ENCODE assay signal across 17 cellular contexts in the genomic region with DNA sequence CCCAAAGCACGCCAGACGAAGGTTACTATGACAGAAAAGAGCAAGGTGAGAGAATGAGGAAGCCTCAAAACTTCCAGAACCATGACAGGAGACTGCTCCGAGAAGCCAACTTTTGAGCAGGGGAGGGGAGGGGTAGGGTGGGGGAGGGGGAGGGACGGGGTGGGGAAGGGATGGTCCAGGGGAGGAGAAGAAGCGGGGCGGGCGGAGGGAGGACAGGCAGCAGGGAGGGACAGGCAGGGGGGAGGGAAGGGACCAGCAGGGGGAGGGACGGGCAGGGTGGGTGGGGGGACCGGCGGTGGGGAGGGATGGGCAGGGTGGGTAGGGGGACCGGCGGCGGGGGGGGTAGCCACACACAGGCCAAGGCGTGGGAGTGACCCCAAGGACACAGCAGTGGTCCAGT. TPM values are rescaled to one million over a fixed set of nuclear protein-coding genes. Genes with fewer than 3 reads are reported as not detected.
DNase-seq lines count a peak whose midpoint lies in the region; ATAC-seq, FAIRE-seq and TF ChIP-seq lines count a peak whose summit lies in the region.
"Had no signal": no experiment of that assay in that cellular context is flagged by ENCODE, and none has a peak within 500 bp of the region (broad histone marks: within the 10 kb centered on the region; RNA-seq: fewer than 3 reads in every experiment).

No MANE protein-coding gene starts in this region.

- no peak overlapping the region for H2AFZ ChIP-seq in H9 (ENCODE audit: low read length)
- no peak overlapping the region for H2AFZ ChIP-seq in K562 (ENCODE audit: low read depth, low read length)
- H2AFZ ChIP-seq in neuronal stem cell (ENCODE audit: low read length), result no peak overlapping the region

- H3K23me2 ChIP-seq in H9 (ENCODE audit: insufficient read length, low read depth, low read length, poor library complexity, severe bottlenecking), result peaks cover 8% of the 10 kb centered on the region

- TF ChIP-seq POLR2A in K562 (conservative IDR thresholded peaks at IDR 0.05) (no peak), adrenal gland (IDR thresholded peaks at IDR 0.05) (no peak)

- CTCF ChIA-PET in K562 (lab: Yijun Ruan, JAX; ENCODE audit: low intra/inter-chr PET ratio), result no interaction called here

- in situ Hi-C loops in K562 (cut with MboI), result no loop called here

- peaks cover 13% of the 10 kb centered on the region for H3K9me1 ChIP-seq in K562 (ENCODE audit: control insufficient read depth, insufficient read depth, low read length)

- H3K27ac Mint-ChIP-seq in T-helper 1 cell treated with Interleukin-12 subunit alpha and Interleukin-12 subunit beta and Interleukin-4 antibody, amounts not matched to agents 30 μg/mL and 1 μg/mL, for 36 hours, result peak overlapping the region; percentile 78
- H3K27ac Mint-ChIP-seq in H9, result peak overlapping the region in 1 of 3 experiments; percentile 78; a peak in 1 of 7 replicates
- H3K27ac Mint-ChIP-seq in nephron progenitor cell, result peak overlapping the region; percentile 97

- H2BK12ac ChIP-seq in H9 (ENCODE audit: insufficient read length, low read depth, low read length) (no peak overlapping the region), neuronal stem cell (ENCODE audit: low read length) (no peak overlapping the region)

- no peaks in the 10 kb centered on the region for H3K9me3 Mint-ChIP-seq in T-helper 1 cell treated with Interleukin-12 subunit alpha and Interleukin-12 subunit beta and Interleukin-4 antibody, amounts not matched to agents 30 μg/mL and 1 μg/mL, for 36 hours
- H3K9me3 Mint-ChIP-seq in H9 (no peaks in the 10 kb centered on the region), nephron progenitor cell (no peaks in the 10 kb centered on the region)

- H3K36me3 ChIP-seq in K562 (ENCODE audit: control insufficient read depth, insufficient read depth, low read length) (peaks cover 58% of the 10 kb centered on the region), adrenal gland (replicated peaks in 1 of 2) (peaks cover 0 to 26% of the 10 kb centered on the region in 2 donors), neuronal stem cell (replicated peaks in 1 of 2; ENCODE audit: control insufficient read depth in 2 of 2, insufficient read depth in 2 of 2, low read length in 2 of 2) (peaks cover 26 to 69% of the 10 kb centered on the region in 2 donors)

- H3K9ac ChIP-seq in H9 (ENCODE audit: extremely low read depth, insufficient read length, low read length), result no peak overlapping the region
- peak overlapping the region in 1 of 2 experiments; percentile 88; a peak in 1 of 4 replicates for H3K9ac ChIP-seq in K562 (ENCODE audit: insufficient read depth in 1 of 2, low read depth in 2 of 2, low read length in 2 of 2)
- H3K9ac ChIP-seq in neuronal stem cell (ENCODE audit: low read depth, low read length, poor library complexity), result no peak overlapping the region
- H3K9ac ChIP-seq: SK-N-SH had no signal

- ATAC-seq in K562, result no peak
- ATAC-seq: GM12878, heart right ventricle had no signal

- peak overlapping the region; percentile 79 for H3K4me3 Mint-ChIP-seq in T-helper 1 cell treated with Interleukin-12 subunit alpha and Interleukin-12 subunit beta and Interleukin-4 antibody, amounts not matched to agents 30 μg/mL and 1 μg/mL, for 36 hours
- H3K4me3 Mint-ChIP-seq in H9 (peak overlapping the region; percentile 71 to 80), nephron progenitor cell (peak overlapping the region; percentile 83)

- H4K5ac ChIP-seq in H9 (ENCODE audit: insufficient read length, low read depth, low read length), result no peak overlapping the region

- no peak overlapping the region for H3K4me2 ChIP-seq in H9 (ENCODE audit: insufficient read depth, insufficient read length, low read length)
- H3K4me2 ChIP-seq in K562 (ENCODE audit: insufficient read depth, low read length), result peak overlapping the region; percentile 65; the same call in 1 of the 2 replicates
- no peak overlapping the region for H3K4me2 ChIP-seq in neuronal stem cell (ENCODE audit: insufficient read depth, low read length, poor library complexity, severe bottlenecking)

- H3K23ac ChIP-seq in H9 (ENCODE audit: insufficient read length, low read depth, low read length), result no peak overlapping the region
- H3K23ac ChIP-seq in neuronal stem cell (ENCODE audit: low read depth, low read length, poor library complexity), result no peak overlapping the region

- no peak overlapping the region for H2BK20ac ChIP-seq in H9 (ENCODE audit: low read depth, low read length, poor library complexity, severe bottlenecking)

- no peak overlapping the region for H2BK15ac ChIP-seq in H9 (ENCODE audit: low read depth, low read length)
- H2BK15ac ChIP-seq in neuronal stem cell (ENCODE audit: low read length), result no peak overlapping the region

- H2BK120ac ChIP-seq in H9 (ENCODE audit: low read depth, low read length, poor library complexity, severe bottlenecking) (no peak overlapping the region), neuronal stem cell (ENCODE audit: low read depth, low read length) (no peak overlapping the region)

- H3K36me3 Mint-ChIP-seq in T-helper 1 cell treated with Interleukin-12 subunit alpha and Interleukin-12 subunit beta and Interleukin-4 antibody, amounts not matched to agents 30 μg/mL and 1 μg/mL, for 36 hours (ENCODE audit: low read depth), result peaks cover 8% of the 10 kb centered on the region
- peaks cover 13 to 37% (median 32%) of the 10 kb centered on the region in 3 experiments; a peak in 6 of 7 replicates for H3K36me3 Mint-ChIP-seq in H9 (ENCODE audit: insufficient read depth in 1 of 3, low read depth in 3 of 3)
- peaks cover 8% of the 10 kb centered on the region for H3K36me3 Mint-ChIP-seq in nephron progenitor cell (ENCODE audit: low read depth)

- H3K4ac ChIP-seq in H9 (ENCODE audit: low read depth, low read length), result no peak overlapping the region
- H3K4ac ChIP-seq in neuronal stem cell (ENCODE audit: low read length), result no peak overlapping the region

- no peak for TF ChIP-seq EP300 in K562 (IDR thresholded peaks at IDR 0.05; ENCODE audit: low read length)

- POLR2A ChIA-PET in K562 (lab: Yijun Ruan, JAX), result interaction anchor here (2.1 kb wide), 1 partner anchor 8 kb away, joined by 5 read pairs; no protein-coding TSS in a partner anchor

- H3K27me3 ChIP-seq in H9 (ENCODE audit: insufficient read depth, low read length) (no peaks in the 10 kb centered on the region), K562 (ENCODE audit: control insufficient read depth in 2 of 2, insufficient read depth in 2 of 2, low read length in 2 of 2) (no peaks in the 10 kb centered on the region), adrenal gland (no peaks in the 10 kb centered on the region), neuronal stem cell (ENCODE audit: control insufficient read depth in 3 of 3, insufficient read depth in 3 of 3, low read depth in 1 of 3, low read length in 3 of 3) (no peaks in the 10 kb centered on the region)
- H3K27me3 ChIP-seq: heart right ventricle had no signal

- peaks cover 20% of the 10 kb centered on the region for H3K4me1 Mint-ChIP-seq in T-helper 1 cell treated with Interleukin-12 subunit alpha and Interleukin-12 subunit beta and Interleukin-4 antibody, amounts not matched to agents 30 μg/mL and 1 μg/mL, for 36 hours (ENCODE audit: low read depth)
- H3K4me1 Mint-ChIP-seq in H9 (peaks cover 2 to 14% of the 10 kb centered on the region in 2 experiments), nephron progenitor cell (peaks cover 42% of the 10 kb centered on the region)

- H3K4me3 ChIP-seq in K562, result no peak overlapping the region
- no peak overlapping the region for H3K4me3 ChIP-seq in adrenal gland
- no peak overlapping the region for H3K4me3 ChIP-seq in neuronal stem cell (ENCODE audit: low read length in 2 of 2)
- H3K4me3 ChIP-seq: coronary artery had no signal

- H3K14ac ChIP-seq in H9 (ENCODE audit: insufficient read depth, low read length), result no peak overlapping the region
- no peak overlapping the region for H3K14ac ChIP-seq in neuronal stem cell (ENCODE audit: low read length)

- no peak for TF ChIP-seq RAD21 in K562 (CRISPR knock-in tag; conservative IDR thresholded peaks at IDR 0.05 in 1 of 2, IDR thresholded peaks at IDR 0.05 in 1 of 2)

- no TSS peak for BruUV-seq in K562 (replicated peaks; lab: Mats Ljungman, UMichigan)

- H3K79me1 ChIP-seq in H9 (ENCODE audit: insufficient read depth, low read depth, low read length, poor library complexity, severe bottlenecking), result peaks cover 8% of the 10 kb centered on the region
- H3K79me1 ChIP-seq in neuronal stem cell (ENCODE audit: low read depth, low read length), result peaks cover 61% of the 10 kb centered on the region

- no peak overlapping the region for H3K18ac ChIP-seq in H9 (ENCODE audit: insufficient read length, low read depth, low read length)
- H3K18ac ChIP-seq in neuronal stem cell (ENCODE audit: low read length), result no peak overlapping the region

- H2BK5ac ChIP-seq in H9 (ENCODE audit: insufficient read length, low read length) (no peak overlapping the region), neuronal stem cell (ENCODE audit: low read length) (no peak overlapping the region)

- no peaks in the 10 kb centered on the region for H3K9me3 ChIP-seq in H9 (ENCODE audit: control insufficient read depth, low read depth, low read length)
- no peaks in the 10 kb centered on the region for H3K9me3 ChIP-seq in K562 (replicated peaks; ENCODE audit: control insufficient read depth, insufficient read depth, low read depth, low read length)
- H3K9me3 ChIP-seq in adrenal gland (replicated peaks in 1 of 3), result no peaks in the 10 kb centered on the region
- H3K9me3 ChIP-seq in neuronal stem cell (replicated peaks in 1 of 2; ENCODE audit: control insufficient read depth in 2 of 2, insufficient read depth in 1 of 2, low read depth in 1 of 2, low read length in 2 of 2), result no peaks in the 10 kb centered on the region
- H3K9me3 ChIP-seq: heart right ventricle, SK-N-SH had no signal

- no peak overlapping the region for H4K91ac ChIP-seq in H9 (ENCODE audit: insufficient read length, low read depth, low read length)
- H4K91ac ChIP-seq in neuronal stem cell (ENCODE audit: low read depth, low read length, poor library complexity), result no peak overlapping the region

- H3K27ac ChIP-seq in H9 (ENCODE audit: insufficient read length, low read depth, low read length) (no peak overlapping the region), K562 (ENCODE audit: extremely low read depth, low read depth, low read length) (no peak overlapping the region), adrenal gland (no peak overlapping the region), neuronal stem cell (replicated peaks; ENCODE audit: low read length) (no peak overlapping the region)
- H3K27ac ChIP-seq: coronary artery, heart right ventricle had no signal

- H3T11ph ChIP-seq in H9 (ENCODE audit: low read length), result no peak overlapping the region

- H3K56ac ChIP-seq in H9 (ENCODE audit: insufficient read length, low read depth, low read length), result no peak overlapping the region

- H2AK5ac ChIP-seq in H9 (ENCODE audit: insufficient read length, low read length) (no peak overlapping the region), neuronal stem cell (ENCODE audit: low read depth, low read length) (no peak overlapping the region)

- H3K79me2 ChIP-seq in H9 (ENCODE audit: insufficient read depth, low read length) (peaks cover 17% of the 10 kb centered on the region; the same call in 1 of the 2 replicates), K562 (ENCODE audit: control insufficient read depth, insufficient read depth, low read length) (peaks cover 74% of the 10 kb centered on the region)

- H4K8ac ChIP-seq in H9 (replicated peaks; ENCODE audit: insufficient read length, low read depth, low read length), result no peak overlapping the region
- H4K8ac ChIP-seq in neuronal stem cell (ENCODE audit: low read depth, low read length), result no peak overlapping the region

- DNase-seq in T-helper 1 cell (no peak), H9 (no peak), K562 (ENCODE audit: extremely low read depth in 1 of 4, low spot score in 3 of 4) (peak in 2 of 4 experiments; percentile 51 to 54), nephron progenitor cell (no peak), NCI-H2196 treated with DMSO at 0.1 percent for 48 hours (lab: John Stamatoyannopoulos, UW; ENCODE audit: unreplicated experiment) (no peak), adrenal gland (no peak), neuronal stem cell (ENCODE audit: low spot score) (no peak)
- DNase-seq: anterior cingulate cortex, heart right ventricle, Kasumi-1, kidney glomerular epithelial cell, NCI-H146, OCI-M1, SK-N-SH had no signal

- FAIRE-seq in K562 (lab: Jason Lieb, UNC), result no peak
- FAIRE-seq: GM12878 had no signal

- H4K20me1 ChIP-seq in H9 (ENCODE audit: control insufficient read depth, insufficient read depth, insufficient read length) (peaks cover 5% of the 10 kb centered on the region), K562 (replicated peaks; ENCODE audit: control insufficient read depth, insufficient read depth, low read length) (peaks cover 28% of the 10 kb centered on the region; the same call in 1 of the 2 replicates)

- no CpG with 5 or more reads among the region's 14 CpGs for WGBS in H9 (ENCODE audit: extremely low coverage, insufficient read length, low lambda C conversion rate)
- WGBS in K562 (ENCODE audit: insufficient coverage, low coverage, missing lambda C conversion rate), result 92% methylated on average over 3 of the region's 14 CpGs
- 64 to 74% (median 71%) methylated on average over 5 to 14 of the region's 14 CpGs for WGBS in adrenal gland, 4 donors
- WGBS in neuronal stem cell (ENCODE audit: extremely low coverage in 2 of 2, insufficient read length in 2 of 2, insufficient replicate concordance in 1 of 2), 2 donors, result no CpG with 5 or more reads among the region's 14 CpGs

- intact Hi-C loops in K562 (cut with micrococcal nuclease), result loop anchor here (5.0 kb wide), 1 partner anchor 55 kb away; a partner anchor contains a TSS
- intact Hi-C loops in adrenal gland (cut with DNase I), result no loop called here

- H3K27me3 Mint-ChIP-seq in T-helper 1 cell treated with Interleukin-12 subunit alpha and Interleukin-12 subunit beta and Interleukin-4 antibody, amounts not matched to agents 30 μg/mL and 1 μg/mL, for 36 hours (ENCODE audit: low read depth), result no peaks in the 10 kb centered on the region
- H3K27me3 Mint-ChIP-seq in H9 (ENCODE audit: low read depth) (no peaks in the 10 kb centered on the region), nephron progenitor cell (ENCODE audit: low read depth, poor library complexity) (peaks cover 7% of the 10 kb centered on the region)

- H3K4me1 ChIP-seq in H9 (ENCODE audit: insufficient read depth, low read length) (no peaks in the 10 kb centered on the region), K562 (replicated peaks in 1 of 2; ENCODE audit: control insufficient read depth in 2 of 2, insufficient read depth in 2 of 2, low read length in 2 of 2) (peaks cover 35 to 90% of the 10 kb centered on the region in 2 experiments), adrenal gland (replicated peaks in 1 of 2) (peaks cover 20 to 45% of the 10 kb centered on the region in 2 donors), neuronal stem cell (ENCODE audit: control insufficient read depth in 2 of 2, insufficient read depth in 1 of 2, low read depth in 1 of 2, low read length in 2 of 2) (peaks cover 10 to 16% of the 10 kb centered on the region in 2 donors)

- TF ChIP-seq CTCF in H9 (conservative IDR thresholded peaks at IDR 0.05) (no peak), K562 (IDR thresholded peaks at IDR 0.05 in 2 of 3, conservative IDR thresholded peaks at IDR 0.05 in 1 of 3; ENCODE audit: insufficient read depth in 2 of 3, low read depth in 1 of 3, low read length in 3 of 3) (no peak), nephron progenitor cell (IDR thresholded peaks at IDR 0.05) (no peak), adrenal gland (IDR thresholded peaks at IDR 0.05) (no peak)

RNA-seq across cellular contexts. Expression of a gene that starts 2.0 kb away (rescaled TPM):
- total RNA-seq in H9 (2021) (138 and 139 TPM in 2 replicates), K562 (2014; rRNA removed) (151 and 179 TPM in 2 replicates), K562 (2014; rRNA removed; fragmentation: Illumina TruSeq; extraction: Trizol) (62.1 and 77.4 TPM in 2 replicates), K562 (2015; rRNA removed; fragmentation: Illumina TruSeq; extraction: Trizol) (85.4 and 88.8 TPM in 2 replicates), K562 (2021) (153 and 164 TPM in 2 replicates), adrenal gland (100 to 1,000 TPM in 2 of 8 donors, 10 to 100 TPM in 6; 53.0 to 129 (median 79.1) TPM)
- total RNA-seq in K562 (2011; cell fraction: chromatin; rRNA removed; ENCODE audit: low replicate concordance), result 317 and 866 TPM in 2 replicates
- 565 and 578 TPM in 2 replicates for total RNA-seq in K562 (2011; cell fraction: nucleolus; rRNA removed)
- 402 and 440 TPM in 2 replicates for total RNA-seq in K562 (2011; cell fraction: nucleoplasm; rRNA removed)
- polyA plus RNA-seq in K562 (2011; rRNA removed) (110 and 164 TPM in 2 replicates), K562 (2014; fragmentation: Illumina TruSeq; extraction: Trizol) (143 and 151 TPM in 2 replicates), K562 (2014; fragmentation: Nextera tagmentation; extraction: Ambion mirVana) (10 to 100 TPM in 1 of 2 experiments, 1 to 10 TPM in 1; 3.6 to 11.8 TPM), K562 (2014; rRNA removed) (183 TPM in 2 replicates), adrenal gland (100 to 1,000 TPM in 2 of 3 donors, 10 to 100 TPM in 1; 87.7 to 601 (median 316) TPM)
- polyA plus RNA-seq in K562 (2011; cell fraction: cytosol; rRNA removed), result 195 and 300 TPM in 2 replicates
- polyA plus RNA-seq in K562 (2011; cell fraction: nucleus; rRNA removed), result 663 and 798 TPM in 2 replicates
- 151 and 204 TPM in 2 replicates for polyA plus RNA-seq in K562 (2012)
- polyA minus RNA-seq in K562 (2011; rRNA and poly(A)+ RNA removed), result 68.4 and 103 TPM in 2 replicates
- polyA minus RNA-seq in K562 (2011; cell fraction: cytosol; rRNA and poly(A)+ RNA removed), result 79.6 and 101 TPM in 2 replicates
- polyA minus RNA-seq in K562 (2011; cell fraction: nucleus; rRNA and poly(A)+ RNA removed), result 108 and 123 TPM in 2 replicates
- 73.8 TPM for polyA plus RNA-seq in neuronal stem cell (2013, experiment 1 of 2)
- 72.0 TPM for polyA plus RNA-seq in neuronal stem cell (2013, experiment 2 of 2)

RNA-seq across cellular contexts. Expression of a gene that starts 2.2 kb away (rescaled TPM):
- 14.0 and 15.0 TPM in 2 replicates for total RNA-seq in H9 (2021)
- total RNA-seq in K562 (2011; cell fraction: chromatin; rRNA removed; ENCODE audit: low replicate concordance), result 3.4 and 22.1 TPM in 2 replicates
- total RNA-seq in K562 (2011; cell fraction: nucleolus; rRNA removed), result 31.8 and 32.0 TPM in 2 replicates
- 11.2 and 13.9 TPM in 2 replicates for total RNA-seq in K562 (2011; cell fraction: nucleoplasm; rRNA removed)
- 21.6 and 33.4 TPM in 2 replicates for total RNA-seq in K562 (2014; rRNA removed)
- 3.0 and 3.5 TPM in 2 replicates for total RNA-seq in K562 (2014; rRNA removed; fragmentation: Illumina TruSeq; extraction: Trizol)
- 8.4 and 10.1 TPM in 2 replicates for total RNA-seq in K562 (2015; rRNA removed; fragmentation: Illumina TruSeq; extraction: Trizol)
- 25.4 and 25.8 TPM in 2 replicates for total RNA-seq in K562 (2021)
- polyA plus RNA-seq in K562 (2011; rRNA removed), result 3.5 and 5.7 TPM in 2 replicates
- 7.2 and 32.1 TPM in 2 replicates for polyA plus RNA-seq in K562 (2011; cell fraction: cytosol; rRNA removed)
- polyA plus RNA-seq in K562 (2011; cell fraction: nucleus; rRNA removed), result 5.6 and 10.3 TPM in 2 replicates
- 14.5 and 17.3 TPM in 2 replicates for polyA plus RNA-seq in K562 (2012)
- 2.7 and 9.1 TPM in 2 replicates for polyA plus RNA-seq in K562 (2014; fragmentation: Illumina TruSeq; extraction: Trizol)
- polyA plus RNA-seq in K562 (2014; fragmentation: Nextera tagmentation; extraction: Ambion mirVana), result under 1 TPM; 0.11 to 0.20 TPM
- 12.4 and 12.9 TPM in 2 replicates for polyA plus RNA-seq in K562 (2014; rRNA removed)
- polyA minus RNA-seq in K562 (2011; rRNA and poly(A)+ RNA removed), result 2.1 and 2.4 TPM in 2 replicates
- polyA minus RNA-seq in K562 (2011; cell fraction: cytosol; rRNA and poly(A)+ RNA removed), result 9.2 and 12.1 TPM in 2 replicates
- polyA minus RNA-seq in K562 (2011; cell fraction: nucleus; rRNA and poly(A)+ RNA removed), result 14.0 and 17.8 TPM in 2 replicates
- 10 to 100 TPM; 21.2 to 53.0 (median 31.1) TPM for total RNA-seq in adrenal gland
- polyA plus RNA-seq in adrenal gland, result 10 to 100 TPM in 2 of 3 donors, 1 to 10 TPM in 1; 2.9 to 45.8 (median 27.5) TPM
- 9.4 TPM for polyA plus RNA-seq in neuronal stem cell (2013, experiment 1 of 2)
- 9.2 TPM for polyA plus RNA-seq in neuronal stem cell (2013, experiment 2 of 2)

RNA-seq across cellular contexts. Expression of a gene that starts 8.7 kb away (rescaled TPM):
- total RNA-seq in H9 (2021) (0.28 and 0.35 TPM in 2 replicates), K562 (2014; rRNA removed) (0.12 TPM in 1 of 2 replicates, not detected in the other), K562 (2014; rRNA removed; fragmentation: Illumina TruSeq; extraction: Trizol) (not detected in 2 replicates), K562 (2015; rRNA removed; fragmentation: Illumina TruSeq; extraction: Trizol) (0.04 TPM in 1 of 2 replicates, not detected in the other), K562 (2021) (0.07 and 0.09 TPM in 2 replicates), adrenal gland (under 1 TPM; 0.25 to 0.86 (median 0.58) TPM)
- total RNA-seq in K562 (2011; cell fraction: chromatin; rRNA removed; ENCODE audit: low replicate concordance), result 0.19 and 0.58 TPM in 2 replicates
- 0.53 and 0.67 TPM in 2 replicates for total RNA-seq in K562 (2011; cell fraction: nucleolus; rRNA removed)
- total RNA-seq in K562 (2011; cell fraction: nucleoplasm; rRNA removed), result 0.15 and 0.23 TPM in 2 replicates
- polyA plus RNA-seq in K562 (2011; rRNA removed) (0.05 TPM in 1 of 2 replicates, not detected in the other), K562 (2014; fragmentation: Illumina TruSeq; extraction: Trizol) (not detected in 2 replicates), K562 (2014; fragmentation: Nextera tagmentation; extraction: Ambion mirVana) (not detected), K562 (2014; rRNA removed) (0.03 and 0.13 TPM in 2 replicates), adrenal gland (under 1 TPM; 0.05 to 0.72 (median 0.61) TPM)
- 0.03 and 0.06 TPM in 2 replicates for polyA plus RNA-seq in K562 (2011; cell fraction: cytosol; rRNA removed)
- 0.25 and 0.31 TPM in 2 replicates for polyA plus RNA-seq in K562 (2011; cell fraction: nucleus; rRNA removed)
- polyA plus RNA-seq in K562 (2012), result 0.26 and 0.37 TPM in 2 replicates
- polyA minus RNA-seq in K562 (2011; rRNA and poly(A)+ RNA removed), result not detected in 2 replicates
- polyA minus RNA-seq in K562 (2011; cell fraction: cytosol; rRNA and poly(A)+ RNA removed), result not detected in 2 replicates
- 0.13 and 0.22 TPM in 2 replicates for polyA minus RNA-seq in K562 (2011; cell fraction: nucleus; rRNA and poly(A)+ RNA removed)
- polyA plus RNA-seq in neuronal stem cell (2013, experiment 1 of 2), result 0.14 TPM
- polyA plus RNA-seq in neuronal stem cell (2013, experiment 2 of 2), result 0.12 TPM

RNA-seq across cellular contexts. Expression of a gene that starts 14.0 kb away (rescaled TPM):
- 38.0 and 40.9 TPM in 2 replicates for total RNA-seq in H9 (2021)
- 13.3 and 63.1 TPM in 2 replicates for total RNA-seq in K562 (2011; cell fraction: chromatin; rRNA removed; ENCODE audit: low replicate concordance)
- total RNA-seq in K562 (2011; cell fraction: nucleolus; rRNA removed), result 74.5 and 90.1 TPM in 2 replicates
- total RNA-seq in K562 (2011; cell fraction: nucleoplasm; rRNA removed), result 23.2 and 31.2 TPM in 2 replicates
- 86.9 and 103 TPM in 2 replicates for total RNA-seq in K562 (2014; rRNA removed)
- 5.6 and 7.0 TPM in 2 replicates for total RNA-seq in K562 (2014; rRNA removed; fragmentation: Illumina TruSeq; extraction: Trizol)
- total RNA-seq in K562 (2015; rRNA removed; fragmentation: Illumina TruSeq; extraction: Trizol), result 29.7 and 31.4 TPM in 2 replicates
- total RNA-seq in K562 (2021), result 80.1 and 83.0 TPM in 2 replicates
- 13.6 and 22.4 TPM in 2 replicates for polyA plus RNA-seq in K562 (2011; rRNA removed)
- polyA plus RNA-seq in K562 (2011; cell fraction: cytosol; rRNA removed), result 29.8 and 137 TPM in 2 replicates
- polyA plus RNA-seq in K562 (2011; cell fraction: nucleus; rRNA removed), result 41.7 and 71.9 TPM in 2 replicates
- polyA plus RNA-seq in K562 (2012), result 35.1 and 53.3 TPM in 2 replicates
- 10.5 and 25.1 TPM in 2 replicates for polyA plus RNA-seq in K562 (2014; fragmentation: Illumina TruSeq; extraction: Trizol)
- 1 to 10 TPM in 1 of 2 experiments, under 1 TPM in 1; 0.62 to 1.7 TPM for polyA plus RNA-seq in K562 (2014; fragmentation: Nextera tagmentation; extraction: Ambion mirVana)
- polyA plus RNA-seq in K562 (2014; rRNA removed), result 68.5 and 76.0 TPM in 2 replicates
- polyA minus RNA-seq in K562 (2011; rRNA and poly(A)+ RNA removed), result 3.5 and 5.7 TPM in 2 replicates
- polyA minus RNA-seq in K562 (2011; cell fraction: cytosol; rRNA and poly(A)+ RNA removed), result 22.0 and 25.8 TPM in 2 replicates
- 33.5 and 38.2 TPM in 2 replicates for polyA minus RNA-seq in K562 (2011; cell fraction: nucleus; rRNA and poly(A)+ RNA removed)
- 10 to 100 TPM; 14.2 to 43.8 (median 26.1) TPM for total RNA-seq in adrenal gland
- polyA plus RNA-seq in adrenal gland, result 10 to 100 TPM in 2 of 3 donors, 1 to 10 TPM in 1; 2.5 to 43.4 (median 32.2) TPM
- 15.2 TPM for polyA plus RNA-seq in neuronal stem cell (2013, experiment 1 of 2)
- 15.0 TPM for polyA plus RNA-seq in neuronal stem cell (2013, experiment 2 of 2)

RNA-seq across cellular contexts. Expression of a gene that starts 14.7 kb away (rescaled TPM):
- total RNA-seq in H9 (2021) (39.5 and 41.4 TPM in 2 replicates), K562 (2014; rRNA removed) (29.6 and 33.3 TPM in 2 replicates), K562 (2014; rRNA removed; fragmentation: Illumina TruSeq; extraction: Trizol) (1.9 and 3.5 TPM in 2 replicates), K562 (2015; rRNA removed; fragmentation: Illumina TruSeq; extraction: Trizol) (14.0 and 15.2 TPM in 2 replicates), K562 (2021) (44.1 and 49.0 TPM in 2 replicates), adrenal gland (10 to 100 TPM; 19.6 to 81.5 (median 40.8) TPM)
- 140 and 407 TPM in 2 replicates for total RNA-seq in K562 (2011; cell fraction: chromatin; rRNA removed; ENCODE audit: low replicate concordance)
- total RNA-seq in K562 (2011; cell fraction: nucleolus; rRNA removed), result 278 and 333 TPM in 2 replicates
- total RNA-seq in K562 (2011; cell fraction: nucleoplasm; rRNA removed), result 136 and 156 TPM in 2 replicates
- polyA plus RNA-seq in K562 (2011; rRNA removed) (12.0 and 27.1 TPM in 2 replicates), K562 (2014; fragmentation: Illumina TruSeq; extraction: Trizol) (7.2 and 11.8 TPM in 2 replicates), K562 (2014; fragmentation: Nextera tagmentation; extraction: Ambion mirVana) (under 1 TPM; 0.01 to 0.06 TPM), K562 (2014; rRNA removed) (43.8 and 44.8 TPM in 2 replicates), adrenal gland (100 to 1,000 TPM in 2 of 3 donors, 1 to 10 TPM in 1; 5.0 to 385 (median 138) TPM)
- 8.5 and 20.8 TPM in 2 replicates for polyA plus RNA-seq in K562 (2011; cell fraction: cytosol; rRNA removed)
- polyA plus RNA-seq in K562 (2011; cell fraction: nucleus; rRNA removed), result 346 and 462 TPM in 2 replicates
- polyA plus RNA-seq in K562 (2012), result 38.9 and 49.6 TPM in 2 replicates
- 6.3 and 10.7 TPM in 2 replicates for polyA minus RNA-seq in K562 (2011; rRNA and poly(A)+ RNA removed)
- 13.7 and 15.3 TPM in 2 replicates for polyA minus RNA-seq in K562 (2011; cell fraction: cytosol; rRNA and poly(A)+ RNA removed)
- polyA minus RNA-seq in K562 (2011; cell fraction: nucleus; rRNA and poly(A)+ RNA removed), result 42.4 and 46.1 TPM in 2 replicates
- polyA plus RNA-seq in neuronal stem cell (2013, experiment 1 of 2), result 19.8 TPM
- 18.5 TPM for polyA plus RNA-seq in neuronal stem cell (2013, experiment 2 of 2)
